Comparison of ENCODE assay signal across 1 cellular context in the genomic region with DNA sequence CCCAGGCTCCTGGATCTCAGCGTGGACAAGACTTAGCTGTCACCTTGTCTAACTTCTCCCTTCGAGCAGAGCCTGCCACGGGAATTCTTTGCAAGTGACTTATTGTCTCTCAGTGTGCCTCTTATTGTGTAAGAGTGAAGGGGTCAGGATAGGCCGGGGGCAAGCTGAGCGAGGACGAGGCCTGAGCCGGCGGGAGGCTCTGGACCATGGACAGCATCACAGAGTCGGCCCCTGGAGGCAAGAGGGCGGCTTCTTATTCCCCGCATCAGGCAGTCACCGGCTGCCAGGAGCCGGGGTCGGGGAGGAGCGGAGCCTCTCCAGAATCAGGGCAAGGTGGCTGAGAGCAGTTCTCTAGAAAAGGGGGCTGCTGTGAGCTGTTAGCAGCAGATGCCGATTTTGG.
A peak's percentile ranks its signal among the peaks of the same experiment; 100 is the strongest.
TF ChIP-seq lines count a peak whose summit lies in the region.

No MANE protein-coding gene starts in this region.

TF ChIP-seq in HepG2, 621 proteins besides CTCF, POLR2A, EP300 and RAD21 (continued from another document):
- TF ChIP-seq REST (IDR thresholded peaks at IDR 0.05; ENCODE audit: borderline replicate concordance in 1 of 2, low read depth in 1 of 2, low read length in 2 of 2) = peak; percentile 36 to 83
- 0 out of 2 replicates have a peak, but pooled peaks have one; percentile 65 for TF ChIP-seq EZH2 (conservative IDR thresholded peaks at IDR 0.05; ENCODE audit: low read depth, low read length)
- peak; percentile 9; the same call in 1 of the 2 replicates for TF ChIP-seq CEBPB (IDR thresholded peaks at IDR 0.05; ENCODE audit: borderline replicate concordance, low read depth, low read length)
- TF ChIP-seq, protein P1, sequence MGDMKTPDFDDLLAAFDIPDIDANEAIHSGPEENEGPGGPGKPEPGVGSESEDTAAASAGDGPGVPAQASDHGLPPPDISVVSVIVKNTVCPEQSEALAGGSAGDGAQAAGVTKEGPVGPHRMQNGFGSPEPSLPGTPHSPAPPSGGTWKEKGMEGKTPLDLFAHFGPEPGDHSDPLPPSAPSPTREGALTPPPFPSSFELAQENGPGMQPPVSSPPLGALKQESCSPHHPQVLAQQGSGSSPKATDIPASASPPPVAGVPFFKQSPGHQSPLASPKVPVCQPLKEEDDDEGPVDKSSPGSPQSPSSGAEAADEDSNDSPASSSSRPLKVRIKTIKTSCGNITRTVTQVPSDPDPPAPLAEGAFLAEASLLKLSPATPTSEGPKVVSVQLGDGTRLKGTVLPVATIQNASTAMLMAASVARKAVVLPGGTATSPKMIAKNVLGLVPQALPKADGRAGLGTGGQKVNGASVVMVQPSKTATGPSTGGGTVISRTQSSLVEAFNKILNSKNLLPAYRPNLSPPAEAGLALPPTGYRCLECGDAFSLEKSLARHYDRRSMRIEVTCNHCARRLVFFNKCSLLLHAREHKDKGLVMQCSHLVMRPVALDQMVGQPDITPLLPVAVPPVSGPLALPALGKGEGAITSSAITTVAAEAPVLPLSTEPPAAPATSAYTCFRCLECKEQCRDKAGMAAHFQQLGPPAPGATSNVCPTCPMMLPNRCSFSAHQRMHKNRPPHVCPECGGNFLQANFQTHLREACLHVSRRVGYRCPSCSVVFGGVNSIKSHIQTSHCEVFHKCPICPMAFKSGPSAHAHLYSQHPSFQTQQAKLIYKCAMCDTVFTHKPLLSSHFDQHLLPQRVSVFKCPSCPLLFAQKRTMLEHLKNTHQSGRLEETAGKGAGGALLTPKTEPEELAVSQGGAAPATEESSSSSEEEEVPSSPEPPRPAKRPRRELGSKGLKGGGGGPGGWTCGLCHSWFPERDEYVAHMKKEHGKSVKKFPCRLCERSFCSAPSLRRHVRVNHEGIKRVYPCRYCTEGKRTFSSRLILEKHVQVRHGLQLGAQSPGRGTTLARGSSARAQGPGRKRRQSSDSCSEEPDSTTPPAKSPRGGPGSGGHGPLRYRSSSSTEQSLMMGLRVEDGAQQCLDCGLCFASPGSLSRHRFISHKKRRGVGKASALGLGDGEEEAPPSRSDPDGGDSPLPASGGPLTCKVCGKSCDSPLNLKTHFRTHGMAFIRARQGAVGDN (CRISPR knock-in tag; IDR thresholded peaks at IDR 0.05) = 0 out of 2 replicates have a peak, but pooled peaks have one; percentile 10
- no peak for TF ChIP-seq U2AF2 (IDR thresholded peaks at IDR 0.05; ENCODE audit: low read depth, low read length)
